2 cellular contexts compared by ENCODE assay signal in genomic region chr1:100892554-100892953, GRCh38.
TF ChIP-seq lines count a peak whose summit lies in the region.

No MANE protein-coding gene starts in this region.

TF ChIP-seq in IMR-90, 13 proteins besides CTCF, POLR2A, EP300 and RAD21:
- TF ChIP-seq MAFK (IDR thresholded peaks at IDR 0.05; ENCODE audit: low read depth, low read length) (peak; percentile 76), RFX5 (IDR thresholded peaks at IDR 0.05; ENCODE audit: low read depth, low read length) (no peak)

TF ChIP-seq in K562, 482 proteins besides CTCF, POLR2A, EP300 and RAD21:
- TF ChIP-seq CEBPB (tag; IDR thresholded peaks at IDR 0.05) = no peak
- no peak for TF ChIP-seq RBM14 (IDR thresholded peaks at IDR 0.05; ENCODE audit: borderline replicate concordance, insufficient read depth, low read depth, low read length)
- no peak for TF ChIP-seq PBX2 (CRISPR knock-in tag; IDR thresholded peaks at IDR 0.05; ENCODE audit: low read depth)
- TF ChIP-seq PBX2 (tag; conservative IDR thresholded peaks at IDR 0.05; ENCODE audit: low read depth) = no peak
- peak; percentile 53 for TF ChIP-seq MAFG (tag; conservative IDR thresholded peaks at IDR 0.05)
- peak; percentile 74 for TF ChIP-seq ZNF316 (IDR thresholded peaks at IDR 0.05)
- TF ChIP-seq ARID3A (IDR thresholded peaks at IDR 0.05; ENCODE audit: borderline replicate concordance, low read depth, low read length) = no peak
- 0 out of 2 replicates have a peak, but pooled peaks have one; percentile 52 for TF ChIP-seq MAFF (IDR thresholded peaks at IDR 0.05; ENCODE audit: low read length)
- no peak for TF ChIP-seq FOXJ2 (tag; IDR thresholded peaks at IDR 0.05)
- TF ChIP-seq SRSF3 (IDR thresholded peaks at IDR 0.05; ENCODE audit: insufficient read depth, low read length) = no peak
- TF ChIP-seq DDX20 (tag; IDR thresholded peaks at IDR 0.05; ENCODE audit: low read depth) = no peak
- TF ChIP-seq MAFK (IDR thresholded peaks at IDR 0.05; ENCODE audit: low read length) = peak; percentile 50
- no peak for TF ChIP-seq MGA (IDR thresholded peaks at IDR 0.05)
